In the genomic region with DNA sequence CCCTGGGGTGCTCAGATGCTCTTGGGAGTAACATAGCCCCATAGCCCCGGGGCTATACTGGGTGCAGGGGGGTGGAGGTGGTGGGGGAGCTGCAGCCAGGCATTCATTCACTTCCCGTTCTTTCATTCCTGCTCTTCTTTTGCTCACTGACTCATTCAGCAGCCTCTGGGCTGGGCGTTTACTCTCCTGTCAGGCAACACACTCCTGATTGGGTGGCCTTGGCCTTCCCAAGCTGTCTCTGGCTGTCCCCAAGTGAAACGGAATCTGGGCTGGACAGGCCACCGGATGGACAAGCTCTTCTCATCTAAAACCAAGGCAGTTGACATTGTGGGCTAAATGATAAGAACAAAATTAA, we compare ENCODE assay signal across 1 cellular context.
TF ChIP-seq lines count a peak whose summit lies in the region.

No MANE protein-coding gene starts in this region.

TF ChIP-seq in HCT116, 20 proteins besides CTCF, POLR2A, EP300 and RAD21 (continued from another document):
- TF ChIP-seq, protein P1, sequence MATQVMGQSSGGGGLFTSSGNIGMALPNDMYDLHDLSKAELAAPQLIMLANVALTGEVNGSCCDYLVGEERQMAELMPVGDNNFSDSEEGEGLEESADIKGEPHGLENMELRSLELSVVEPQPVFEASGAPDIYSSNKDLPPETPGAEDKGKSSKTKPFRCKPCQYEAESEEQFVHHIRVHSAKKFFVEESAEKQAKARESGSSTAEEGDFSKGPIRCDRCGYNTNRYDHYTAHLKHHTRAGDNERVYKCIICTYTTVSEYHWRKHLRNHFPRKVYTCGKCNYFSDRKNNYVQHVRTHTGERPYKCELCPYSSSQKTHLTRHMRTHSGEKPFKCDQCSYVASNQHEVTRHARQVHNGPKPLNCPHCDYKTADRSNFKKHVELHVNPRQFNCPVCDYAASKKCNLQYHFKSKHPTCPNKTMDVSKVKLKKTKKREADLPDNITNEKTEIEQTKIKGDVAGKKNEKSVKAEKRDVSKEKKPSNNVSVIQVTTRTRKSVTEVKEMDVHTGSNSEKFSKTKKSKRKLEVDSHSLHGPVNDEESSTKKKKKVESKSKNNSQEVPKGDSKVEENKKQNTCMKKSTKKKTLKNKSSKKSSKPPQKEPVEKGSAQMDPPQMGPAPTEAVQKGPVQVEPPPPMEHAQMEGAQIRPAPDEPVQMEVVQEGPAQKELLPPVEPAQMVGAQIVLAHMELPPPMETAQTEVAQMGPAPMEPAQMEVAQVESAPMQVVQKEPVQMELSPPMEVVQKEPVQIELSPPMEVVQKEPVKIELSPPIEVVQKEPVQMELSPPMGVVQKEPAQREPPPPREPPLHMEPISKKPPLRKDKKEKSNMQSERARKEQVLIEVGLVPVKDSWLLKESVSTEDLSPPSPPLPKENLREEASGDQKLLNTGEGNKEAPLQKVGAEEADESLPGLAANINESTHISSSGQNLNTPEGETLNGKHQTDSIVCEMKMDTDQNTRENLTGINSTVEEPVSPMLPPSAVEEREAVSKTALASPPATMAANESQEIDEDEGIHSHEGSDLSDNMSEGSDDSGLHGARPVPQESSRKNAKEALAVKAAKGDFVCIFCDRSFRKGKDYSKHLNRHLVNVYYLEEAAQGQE (IDR thresholded peaks at IDR 0.05; ENCODE audit: low read depth) = no peak
- TF ChIP-seq, protein P2, sequence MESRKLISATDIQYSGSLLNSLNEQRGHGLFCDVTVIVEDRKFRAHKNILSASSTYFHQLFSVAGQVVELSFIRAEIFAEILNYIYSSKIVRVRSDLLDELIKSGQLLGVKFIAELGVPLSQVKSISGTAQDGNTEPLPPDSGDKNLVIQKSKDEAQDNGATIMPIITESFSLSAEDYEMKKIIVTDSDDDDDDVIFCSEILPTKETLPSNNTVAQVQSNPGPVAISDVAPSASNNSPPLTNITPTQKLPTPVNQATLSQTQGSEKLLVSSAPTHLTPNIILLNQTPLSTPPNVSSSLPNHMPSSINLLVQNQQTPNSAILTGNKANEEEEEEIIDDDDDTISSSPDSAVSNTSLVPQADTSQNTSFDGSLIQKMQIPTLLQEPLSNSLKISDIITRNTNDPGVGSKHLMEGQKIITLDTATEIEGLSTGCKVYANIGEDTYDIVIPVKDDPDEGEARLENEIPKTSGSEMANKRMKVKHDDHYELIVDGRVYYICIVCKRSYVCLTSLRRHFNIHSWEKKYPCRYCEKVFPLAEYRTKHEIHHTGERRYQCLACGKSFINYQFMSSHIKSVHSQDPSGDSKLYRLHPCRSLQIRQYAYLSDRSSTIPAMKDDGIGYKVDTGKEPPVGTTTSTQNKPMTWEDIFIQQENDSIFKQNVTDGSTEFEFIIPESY (IDR thresholded peaks at IDR 0.05; ENCODE audit: extremely low read depth, insufficient replicate concordance, low read length) = no peak
- TF ChIP-seq, protein P3, sequence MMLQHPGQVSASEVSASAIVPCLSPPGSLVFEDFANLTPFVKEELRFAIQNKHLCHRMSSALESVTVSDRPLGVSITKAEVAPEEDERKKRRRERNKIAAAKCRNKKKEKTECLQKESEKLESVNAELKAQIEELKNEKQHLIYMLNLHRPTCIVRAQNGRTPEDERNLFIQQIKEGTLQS (IDR thresholded peaks at IDR 0.05) = no peak
- TF ChIP-seq YY1 (IDR thresholded peaks at IDR 0.05; ENCODE audit: extremely low read depth, insufficient replicate concordance, low read depth, low read length) (no peak), CEBPB (IDR thresholded peaks at IDR 0.05; ENCODE audit: low read depth) (no peak), SP1 (IDR thresholded peaks at IDR 0.05; ENCODE audit: low read depth) (peak; percentile 56), ZFX (IDR thresholded peaks at IDR 0.05) (no peak), EGR1 (IDR thresholded peaks at IDR 0.05; ENCODE audit: low read depth) (no peak), CBX3 (IDR thresholded peaks at IDR 0.05; ENCODE audit: low read depth) (peak; percentile 25; the same call in 1 of the 2 replicates), JUND (IDR thresholded peaks at IDR 0.05) (no peak; the same call in 1 of the 2 replicates)
